Comparison of ENCODE assay signal across 22 cellular contexts in the genomic region with DNA sequence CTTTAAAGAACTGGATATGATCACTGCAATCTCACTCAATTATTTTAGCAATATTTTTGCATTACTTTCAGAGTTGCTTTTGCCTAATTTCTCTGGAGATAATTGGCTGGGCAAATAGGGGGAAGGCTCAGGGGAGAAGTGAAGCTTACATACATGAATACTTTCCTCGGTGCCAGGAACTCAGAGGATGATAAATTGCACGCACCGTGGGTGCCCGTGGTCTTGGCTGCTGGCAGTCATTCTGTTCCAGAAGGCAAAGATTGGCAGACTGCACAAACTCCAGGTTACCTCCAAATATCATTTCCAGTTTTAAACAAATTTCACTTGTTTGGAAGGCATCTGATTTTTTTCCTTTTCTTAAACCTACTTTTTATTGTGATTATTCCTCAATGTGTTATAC.
A peak's percentile ranks its signal among the peaks of the same experiment; 100 is the strongest.
DNase-seq lines count a peak whose midpoint lies in the region; ATAC-seq, FAIRE-seq and TF ChIP-seq lines count a peak whose summit lies in the region.
"Had no signal": no experiment of that assay in that cellular context is flagged by ENCODE, and none has a peak within 500 bp of the region (broad histone marks: within the 10 kb centered on the region; RNA-seq: fewer than 3 reads in every experiment).

No MANE protein-coding gene starts in this region.

- H3K27me3 Mint-ChIP-seq in CD4-positive, alpha-beta memory T cell: peaks cover 2 to 3% of the 10 kb centered on the region in 2 donors
- H3K27me3 Mint-ChIP-seq: CD4-positive, CD25-positive, alpha-beta regulatory T cell had no signal

- POLR2A ChIA-PET in CD4-positive, alpha-beta memory T cell (lab: Charles Lee; ENCODE audit: partially characterized antibody): no interaction called here

- DNase-seq in MG63 (peak; percentile 27), NCI-H446 treated with DMSO at 0.1 percent for 48 hours (lab: John Stamatoyannopoulos, UW) (peak; percentile 78), cerebellum (ENCODE audit: low spot score) (peak; percentile 51), pancreas (peak in 1 of 6 donors; percentile 24), gastrocnemius medialis (no peak), AG08396 (ENCODE audit: low spot score) (no peak)
- DNase-seq in CD4-positive, alpha-beta memory T cell: no peak
- DNase-seq: Calu3; CD4-positive, CD25-positive, alpha-beta regulatory T cell; COR-L47; DMS153; DND-41; GDM1; H9 had no signal

- H3K27me3 ChIP-seq in MG63 (no peaks in the 10 kb centered on the region), pancreas (no peaks in the 10 kb centered on the region), gastrocnemius medialis (no peaks in the 10 kb centered on the region)
- no peaks in the 10 kb centered on the region for H3K27me3 ChIP-seq in CD4-positive, alpha-beta memory T cell (ENCODE audit: insufficient read depth, low read length)
- H3K27me3 ChIP-seq: BLaER1 had no signal

- TF ChIP-seq POLR2A in gastrocnemius medialis (IDR thresholded peaks at IDR 0.05): no peak

- H3K27ac Mint-ChIP-seq in CD4-positive, alpha-beta memory T cell: no peak overlapping the region
- H3K27ac Mint-ChIP-seq: B cell; CD4-positive, CD25-positive, alpha-beta regulatory T cell; GM23338 had no signal

- H3K4me1 Mint-ChIP-seq in CD4-positive, alpha-beta memory T cell: no peaks in the 10 kb centered on the region
- H3K4me1 Mint-ChIP-seq: B cell; CD4-positive, CD25-positive, alpha-beta regulatory T cell; GM23338; H9 had no signal

- H3K4me1 ChIP-seq in pancreas (no peaks in the 10 kb centered on the region), gastrocnemius medialis (no peaks in the 10 kb centered on the region)
- H3K4me1 ChIP-seq in CD4-positive, alpha-beta memory T cell (ENCODE audit: insufficient read depth, low read length): no peaks in the 10 kb centered on the region

- 8 to 9% methylated on average over 4 of the region's 4 CpGs for WGBS in pancreas, 2 donors

- TF ChIP-seq CTCF in pancreas (IDR thresholded peaks at IDR 0.05) (no peak), gastrocnemius medialis (IDR thresholded peaks at IDR 0.05 in 4 of 5, conservative IDR thresholded peaks at IDR 0.05 in 1 of 5) (no peak)

- H3K4me3 ChIP-seq in MG63 (no peak overlapping the region), pancreas (no peak overlapping the region), gastrocnemius medialis (no peak overlapping the region)
- no peak overlapping the region for H3K4me3 ChIP-seq in CD4-positive, alpha-beta memory T cell (ENCODE audit: low read length in 2 of 2)
- H3K4me3 ChIP-seq: BLaER1, GM12878, GM23338 had no signal

- H3K36me3 ChIP-seq in MG63: no peaks in the 10 kb centered on the region
- no peaks in the 10 kb centered on the region for H3K36me3 ChIP-seq in pancreas
- no peaks in the 10 kb centered on the region for H3K36me3 ChIP-seq in gastrocnemius medialis
- no peaks in the 10 kb centered on the region for H3K36me3 ChIP-seq in CD4-positive, alpha-beta memory T cell (ENCODE audit: insufficient read depth, low read length)
- H3K36me3 ChIP-seq: BLaER1 had no signal

- in situ Hi-C loops in gastrocnemius medialis (cut with MboI; ENCODE audit: low sequenced_read_pairs in 4 of 4): no loop called here

- CTCF ChIA-PET in CD4-positive, alpha-beta memory T cell (lab: Charles Lee; ENCODE audit: partially characterized antibody): no interaction called here

- H3K36me3 Mint-ChIP-seq in CD4-positive, alpha-beta memory T cell: no peaks in the 10 kb centered on the region
- H3K36me3 Mint-ChIP-seq: CD4-positive, CD25-positive, alpha-beta regulatory T cell had no signal

- H3K4me3 Mint-ChIP-seq in CD4-positive, alpha-beta memory T cell: no peak overlapping the region
- H3K4me3 Mint-ChIP-seq: B cell; CD4-positive, CD25-positive, alpha-beta regulatory T cell; GM23338; H9 had no signal

- ATAC-seq in pancreas (peak in 3 of 4 donors; percentile 64 to 81 (median 75)), GM21717 (IDR thresholded peaks at IDR 0.05; ENCODE audit: unreplicated experiment) (no peak), gastrocnemius medialis (no peak)
- ATAC-seq: GM12878, GM23338, HCT116 had no signal

- FAIRE-seq in pancreas (lab: Jason Lieb, UNC): no peak
- FAIRE-seq: GM12878, GM19239 had no signal

- intact Hi-C loops in pancreas (cut with DNase I) (no loop called here), gastrocnemius medialis (cut with DNase I; ENCODE audit: low total_unique reads) (no loop called here)
- intact Hi-C loops in CD4-positive, alpha-beta memory T cell (cut with micrococcal nuclease): no loop called here

- H3K27ac ChIP-seq in pancreas: no peak overlapping the region
- no peak overlapping the region for H3K27ac ChIP-seq in gastrocnemius medialis
- H3K27ac ChIP-seq in CD4-positive, alpha-beta memory T cell (ENCODE audit: low read depth, low read length): no peak overlapping the region
- H3K27ac ChIP-seq: BLaER1, C4-2B had no signal

- H3K9me3 Mint-ChIP-seq in CD4-positive, alpha-beta memory T cell: peaks cover 0 to 4% (median 1%) of the 10 kb centered on the region in 8 donors
- H3K9me3 Mint-ChIP-seq: GM23338, H9 had no signal

- H3K9me3 ChIP-seq in MG63 (no peaks in the 10 kb centered on the region), pancreas (no peaks in the 10 kb centered on the region), gastrocnemius medialis (no peaks in the 10 kb centered on the region)
- no peaks in the 10 kb centered on the region for H3K9me3 ChIP-seq in CD4-positive, alpha-beta memory T cell (ENCODE audit: control insufficient read depth in 1 of 2, low read length in 2 of 2)
- H3K9me3 ChIP-seq: BLaER1 had no signal

Comparison
In these comparisons a context has a peak if more than half of its experiments do, and no peak if none do; other contexts are left out.
1. DNase-seq: peak in MG63 (single experiment), NCI-H446 treated with DMSO at 0.1 percent for 48 hours (single experiment) and cerebellum (single experiment); none in gastrocnemius medialis (0 of 2), CD4-positive, alpha-beta memory T cell (0 of 5) and AG08396 (single experiment).
2. ATAC-seq: peak in pancreas (3 of 4); none in GM21717 (single experiment) and gastrocnemius medialis (0 of 2).